Comparison of ENCODE assay signal across 8 cellular contexts in the genomic region with DNA sequence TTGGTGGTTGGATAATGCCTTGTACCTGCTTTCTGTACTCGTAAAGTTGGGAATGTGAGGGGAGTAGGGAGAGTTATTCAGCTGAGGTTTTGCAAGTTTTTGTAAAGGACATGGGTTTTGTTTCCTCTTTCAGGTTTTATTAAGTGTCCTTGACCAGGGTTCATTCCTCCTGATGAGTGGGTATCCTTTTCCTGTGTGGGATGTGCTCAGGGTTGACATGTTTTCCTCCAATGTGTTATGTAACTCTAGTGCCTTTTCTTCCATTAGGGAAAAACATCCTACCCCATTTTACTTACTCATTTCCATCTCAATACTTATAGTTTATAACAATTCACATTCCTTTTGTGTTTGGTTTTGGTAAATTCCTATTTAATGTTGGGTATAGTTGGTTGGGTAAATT.
"Had no signal": no experiment of that assay in that cellular context is flagged by ENCODE, and none has a peak within 500 bp of the region (broad histone marks: within the 10 kb centered on the region; RNA-seq: fewer than 3 reads in every experiment).

No MANE protein-coding gene starts in this region.

- ATAC-seq: GM12878 had no signal

- FAIRE-seq: G401.6, GM12878, GM12891, GM12892, GM18507, GM19239 had no signal

- DNase-seq: GDM1, GF-D8 had no signal

- H3K4me3 ChIP-seq: GM12878 had no signal
